Comparison of ENCODE assay signal across 8 cellular contexts in the genomic region with DNA sequence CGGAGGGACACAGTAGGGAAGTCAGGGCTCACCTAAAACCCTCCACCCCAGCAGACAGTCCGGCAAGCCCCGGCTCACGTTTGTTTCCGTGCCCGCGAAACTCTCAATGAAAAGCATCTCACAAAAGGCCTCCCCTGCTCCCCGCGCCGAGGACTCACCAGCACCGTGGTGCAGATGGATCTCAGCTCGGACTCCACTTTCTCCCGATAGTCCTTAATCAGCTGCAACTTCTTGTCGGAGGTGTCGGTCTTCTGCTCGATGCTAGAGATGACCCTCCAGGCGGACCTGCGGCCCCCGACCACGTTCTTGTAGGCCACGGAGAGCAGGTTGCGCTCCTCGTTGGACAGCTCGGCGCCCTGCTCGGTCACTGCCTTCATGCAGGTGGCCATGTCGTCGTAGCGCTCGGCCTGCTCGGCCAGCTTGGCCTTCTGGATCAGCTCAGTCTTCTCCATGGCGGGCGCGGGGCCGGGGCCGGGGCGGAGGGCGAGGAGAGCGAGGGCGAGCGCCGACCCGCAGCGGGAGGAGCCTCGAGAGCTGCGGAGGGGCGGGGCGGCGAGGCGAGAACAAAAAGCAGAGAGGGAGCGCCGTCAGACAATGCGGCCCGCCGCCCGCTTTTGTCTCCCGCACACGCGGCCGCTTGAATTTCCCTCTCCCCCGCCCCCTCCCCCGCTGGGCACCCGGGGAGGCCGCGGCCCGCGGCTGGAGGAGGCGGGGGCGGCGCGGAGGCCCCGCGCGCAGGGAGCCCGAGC. TPM values are rescaled to one million over a fixed set of nuclear protein-coding genes. Genes with fewer than 3 reads are reported as not detected.
DNase-seq lines count a peak whose midpoint lies in the region; ATAC-seq and TF ChIP-seq lines count a peak whose summit lies in the region.

No MANE protein-coding gene starts in this region.

- TF ChIP-seq EP300 in suprapubic skin (IDR thresholded peaks at IDR 0.05): no peak

- no peaks in the 10 kb centered on the region for H3K9me3 ChIP-seq in suprapubic skin

- no peaks in the 10 kb centered on the region for H3K27me3 ChIP-seq in suprapubic skin

- peak overlapping the region; percentile 80 for H3K4me3 ChIP-seq in suprapubic skin

- peak; percentile 44 for ATAC-seq in GM21825 (IDR thresholded peaks at IDR 0.05; ENCODE audit: unreplicated experiment)

- WGBS in suprapubic skin: under 1% methylated on average over 49 of the region's 75 CpGs

- no peak for TF ChIP-seq CTCF in suprapubic skin (IDR thresholded peaks at IDR 0.05)

- TF ChIP-seq POLR2A in suprapubic skin (IDR thresholded peaks at IDR 0.05): peak in 1 of 2 donors; percentile 9

- DNase-seq in Daoy (ENCODE audit: low read depth) (peak; percentile 84), Kasumi-1 (lab: John Stamatoyannopoulos, UW) (peak; percentile 51 to 61), SHP77 treated with DMSO at 0.1 percent for 48 hours (lab: John Stamatoyannopoulos, UW) (peak; percentile 53), foreskin melanocyte (peak; percentile 44), nucleus accumbens (lab: John Stamatoyannopoulos, UW) (peak in 47 of 56 donors; percentile 25 to 85 (median 71)), suprapubic skin (ENCODE audit: low spot score in 2 of 2) (peak; percentile 89 to 90)
- peak; percentile 57 for DNase-seq in activated gamma-delta T cell treated with anti-CD3 and anti-CD28 coated beads, Interleukin-2, amount 50 U/mL, for 16 hours (ENCODE audit: low read depth)

- H3K36me3 ChIP-seq in suprapubic skin: no peaks in the 10 kb centered on the region

- peak overlapping the region; percentile 99 for H3K27ac ChIP-seq in suprapubic skin

- H3K4me1 ChIP-seq in suprapubic skin: peaks cover 53% of the 10 kb centered on the region

RNA-seq across cellular contexts. Expression of gene YWHAQ, which starts 0.6 kb away (rescaled TPM):
- total RNA-seq in Daoy (2014; rRNA removed; shearing (Covaris generic)): 586 and 605 TPM in 2 replicates
- total RNA-seq in suprapubic skin: 100 to 1,000 TPM in 3 of 4 donors, 10 to 100 TPM in 1; 84.6 to 172 (median 165) TPM

Comparison
In these comparisons a context has a peak if more than half of its experiments do, and no peak if none do; other contexts are left out.
1. Peak in every context shown above with its lines: DNase-seq, ATAC-seq, H3K4me3 ChIP-seq and H3K27ac ChIP-seq.